In genomic region chr18:75472906-75473305, GRCh38 we compare ENCODE assay signal across 36 cellular contexts. TPM values are rescaled to one million over a fixed set of nuclear protein-coding genes. Genes with fewer than 3 reads are reported as not detected.
"Had no signal": no experiment of that assay in that cellular context is flagged by ENCODE, and none has a peak within 500 bp of the region (broad histone marks: within the 10 kb centered on the region; RNA-seq: fewer than 3 reads in every experiment).

No MANE protein-coding gene starts in this region.

- DNase-seq: activated CD4-positive, alpha-beta T cell treated with anti-CD3 and anti-CD28 coated beads for 36 hours; activated CD4-positive, alpha-beta T cell treated with anti-CD3 and anti-CD28 coated beads, Interleukin-2, amount 10 ng/mL, durations not matched to agents 7 days and 5 days; activated CD4-positive, alpha-beta T cell treated with anti-CD3 and anti-CD28 coated beads, Interleukin-2, amount 50 U/mL, for 4 hours; activated CD4-positive, CD25-positive, alpha-beta regulatory T cell; activated CD4-positive, CD25-positive, alpha-beta regulatory T cell treated with anti-CD3 and anti-CD28 coated beads, Interleukin-2, amount 50 U/mL, for 72 hours; activated CD8-positive, alpha-beta memory T cell treated with anti-CD3 and anti-CD28 coated beads for 24 hours; activated CD8-positive, alpha-beta T cell treated with anti-CD3 and anti-CD28 coated beads for 36 hours; activated effector memory CD4-positive, alpha-beta T cell treated with anti-CD3 and anti-CD28 coated beads, Interleukin-2, amount 50 U/mL, for 16 hours; activated naive CD4-positive, alpha-beta T cell treated with anti-CD3 and anti-CD28 coated beads for 36 hours; activated naive CD8-positive, alpha-beta T cell treated with anti-CD3 and anti-CD28 coated beads for 36 hours; activated naive CD8-positive, alpha-beta T cell treated with anti-CD3 and anti-CD28 coated beads, Interleukin-2, amount 50 U/mL, for 24 hours; activated T-cell treated with anti-CD3 and anti-CD28 coated beads, Interleukin-2, amount 50 U/mL, for 1 hour; activated T-cell treated with anti-CD3 and anti-CD28 coated beads, Interleukin-2, amount 50 U/mL, for 48 hours; adrenal gland; amygdala; aorta; body of pancreas; caudate nucleus; colonic mucosa; effector CD8-positive, alpha-beta T cell; esophagus squamous epithelium; foreskin melanocyte; heart right ventricle; T-helper 2 cell had no signal

- H3K9me3 ChIP-seq: adrenal gland, body of pancreas, colonic mucosa, esophagus squamous epithelium, gastroesophageal sphincter, heart right ventricle had no signal

- H3K27me3 Mint-ChIP-seq: activated naive CD8-positive, alpha-beta T cell treated with anti-CD3 and anti-CD28 coated beads for 36 hours had no signal

- H3K4me3 ChIP-seq: adrenal gland, body of pancreas, colonic mucosa, esophagus squamous epithelium, gastroesophageal sphincter, heart right ventricle had no signal

- H3K36me3 ChIP-seq: adrenal gland, colonic mucosa, esophagus squamous epithelium, gastroesophageal sphincter, heart right ventricle had no signal

- ATAC-seq: activated CD4-positive, alpha-beta T cell treated with anti-CD3 and anti-CD28 coated beads for 36 hours; activated CD8-positive, alpha-beta T cell treated with anti-CD3 and anti-CD28 coated beads for 36 hours; activated naive CD8-positive, alpha-beta T cell treated with anti-CD3 and anti-CD28 coated beads, Interleukin-2, amount 50 U/mL, for 24 hours; body of pancreas; gastroesophageal sphincter; heart right ventricle had no signal

- H3K9me3 Mint-ChIP-seq: activated CD4-positive, alpha-beta T cell treated with anti-CD3 and anti-CD28 coated beads, Interleukin-2, amount 10 ng/mL, durations not matched to agents 7 days and 5 days; activated CD8-positive, alpha-beta T cell treated with anti-CD3 and anti-CD28 coated beads for 36 hours; activated naive CD4-positive, alpha-beta T cell treated with anti-CD3 and anti-CD28 coated beads for 36 hours; activated naive CD4-positive, alpha-beta T cell treated with anti-CD3 and anti-CD28 coated beads, Interleukin-2, amount 50 U/mL, for 24 hours; activated naive CD8-positive, alpha-beta T cell treated with anti-CD3 and anti-CD28 coated beads for 36 hours; activated naive CD8-positive, alpha-beta T cell treated with anti-CD3 and anti-CD28 coated beads, Interleukin-2, amount 50 U/mL, for 24 hours; activated T-helper 1 cell treated with anti-CD3 and anti-CD28 coated beads, Interleukin-12 subunit alpha, Interleukin-12 subunit beta, Interleukin-2, Interleukin-4 antibody, amounts not matched to agents 30 ng/mL and 10 ng/mL and 1 ng/mL, durations not matched to agents 14 hours and 24 hours and 36 hours; activated T-helper 2 cell treated with anti-CD3 and anti-CD28 coated beads, Interferon-gamma antibody, Interleukin-2, Interleukin-4, amounts not matched to agents 10 μg/mL and 5 μg/mL and 100 μg/mL, durations not matched to agents 14 hours and 24 hours and 36 hours had no signal

- H3K4me3 Mint-ChIP-seq: activated CD4-positive, alpha-beta T cell treated with anti-CD3 and anti-CD28 coated beads for 36 hours; activated CD4-positive, alpha-beta T cell treated with anti-CD3 and anti-CD28 coated beads, Interleukin-2, amount 10 ng/mL, durations not matched to agents 7 days and 5 days; activated CD8-positive, alpha-beta T cell treated with anti-CD3 and anti-CD28 coated beads for 36 hours; activated naive CD4-positive, alpha-beta T cell treated with anti-CD3 and anti-CD28 coated beads for 36 hours; activated naive CD4-positive, alpha-beta T cell treated with anti-CD3 and anti-CD28 coated beads, Interleukin-2, amount 50 U/mL, for 24 hours; activated naive CD8-positive, alpha-beta T cell treated with anti-CD3 and anti-CD28 coated beads for 36 hours; activated naive CD8-positive, alpha-beta T cell treated with anti-CD3 and anti-CD28 coated beads, Interleukin-2, amount 50 U/mL, for 24 hours; activated T-helper 1 cell treated with anti-CD3 and anti-CD28 coated beads, Interleukin-12 subunit alpha, Interleukin-12 subunit beta, Interleukin-2, Interleukin-4 antibody, amounts not matched to agents 30 ng/mL and 10 ng/mL and 1 ng/mL, durations not matched to agents 14 hours and 24 hours and 36 hours had no signal

- H3K27ac ChIP-seq: adrenal gland, body of pancreas, colonic mucosa, epithelial cell of prostate, esophagus squamous epithelium, gastroesophageal sphincter, heart right ventricle had no signal

- H3K36me3 Mint-ChIP-seq: activated naive CD4-positive, alpha-beta T cell treated with anti-CD3 and anti-CD28 coated beads, Interleukin-2, amount 50 U/mL, for 24 hours; activated naive CD8-positive, alpha-beta T cell treated with anti-CD3 and anti-CD28 coated beads for 36 hours had no signal

- H3K4me1 ChIP-seq: adrenal gland, body of pancreas, colonic mucosa had no signal

- H3K4me1 Mint-ChIP-seq: activated CD4-positive, alpha-beta T cell treated with anti-CD3 and anti-CD28 coated beads for 36 hours; activated CD4-positive, alpha-beta T cell treated with anti-CD3 and anti-CD28 coated beads, Interleukin-2, amount 10 ng/mL, durations not matched to agents 7 days and 5 days; activated naive CD4-positive, alpha-beta T cell treated with anti-CD3 and anti-CD28 coated beads, Interleukin-2, amount 50 U/mL, for 24 hours; activated naive CD8-positive, alpha-beta T cell treated with anti-CD3 and anti-CD28 coated beads for 36 hours; activated naive CD8-positive, alpha-beta T cell treated with anti-CD3 and anti-CD28 coated beads, Interleukin-2, amount 50 U/mL, for 24 hours had no signal

- H3K27me3 ChIP-seq: body of pancreas, colonic mucosa, esophagus squamous epithelium, gastroesophageal sphincter had no signal

- H3K27ac Mint-ChIP-seq: activated CD4-positive, alpha-beta T cell treated with anti-CD3 and anti-CD28 coated beads for 36 hours; activated CD4-positive, alpha-beta T cell treated with anti-CD3 and anti-CD28 coated beads, Interleukin-2, amount 10 ng/mL, durations not matched to agents 7 days and 5 days; activated CD8-positive, alpha-beta T cell treated with anti-CD3 and anti-CD28 coated beads for 36 hours; activated naive CD4-positive, alpha-beta T cell treated with anti-CD3 and anti-CD28 coated beads for 36 hours; activated naive CD4-positive, alpha-beta T cell treated with anti-CD3 and anti-CD28 coated beads, Interleukin-2, amount 50 U/mL, for 24 hours; activated naive CD8-positive, alpha-beta T cell treated with anti-CD3 and anti-CD28 coated beads for 36 hours; activated naive CD8-positive, alpha-beta T cell treated with anti-CD3 and anti-CD28 coated beads, Interleukin-2, amount 50 U/mL, for 24 hours; activated T-helper 1 cell treated with anti-CD3 and anti-CD28 coated beads, Interleukin-12 subunit alpha, Interleukin-12 subunit beta, Interleukin-2, Interleukin-4 antibody, amounts not matched to agents 30 ng/mL and 10 ng/mL and 1 ng/mL, durations not matched to agents 14 hours and 24 hours and 36 hours; activated T-helper 2 cell treated with anti-CD3 and anti-CD28 coated beads, Interferon-gamma antibody, Interleukin-2, Interleukin-4, amounts not matched to agents 10 μg/mL and 5 μg/mL and 100 μg/mL, durations not matched to agents 14 hours and 24 hours and 36 hours had no signal

RNA-seq across cellular contexts. Expression of gene SMIM21, which starts 45.4 kb away (rescaled TPM):
- total RNA-seq: activated CD4-positive, alpha-beta T cell treated with anti-CD3 and anti-CD28 coated beads for 36 hours; activated CD4-positive, alpha-beta T cell treated with anti-CD3 and anti-CD28 coated beads, Interleukin-2, amount 10 ng/mL, durations not matched to agents 7 days and 5 days; activated CD8-positive, alpha-beta T cell treated with anti-CD3 and anti-CD28 coated beads for 36 hours; activated naive CD4-positive, alpha-beta T cell treated with anti-CD3 and anti-CD28 coated beads for 36 hours; activated naive CD8-positive, alpha-beta T cell treated with anti-CD3 and anti-CD28 coated beads for 36 hours; activated T-helper 1 cell treated with anti-CD3 and anti-CD28 coated beads, Interleukin-12 subunit alpha, Interleukin-12 subunit beta, Interleukin-2, Interleukin-4 antibody, amounts not matched to agents 30 ng/mL and 10 ng/mL and 1 ng/mL, durations not matched to agents 14 hours and 24 hours and 36 hours; activated T-helper 2 cell treated with anti-CD3 and anti-CD28 coated beads, Interferon-gamma antibody, Interleukin-2, Interleukin-4, amounts not matched to agents 10 μg/mL and 5 μg/mL and 100 μg/mL, durations not matched to agents 14 hours and 24 hours and 36 hours; adrenal gland; aorta; body of pancreas; colonic mucosa; dermis microvascular lymphatic vessel endothelial cell; endothelial cell of umbilical vein; esophagus squamous epithelium; fibroblast of lung; fibroblast of villous mesenchyme; gastroesophageal sphincter; glomerular endothelial cell; heart right ventricle; T-helper 1 cell treated with Interleukin-12 subunit alpha and Interleukin-12 subunit beta and Interleukin-4 antibody, amounts not matched to agents 30 ng/mL and 1 ng/mL, for 36 hours had no signal
- polyA plus RNA-seq: adrenal gland, aorta, endothelial cell of umbilical vein, esophagus, fibroblast of lung, heart right ventricle had no signal
